In the genomic region with DNA sequence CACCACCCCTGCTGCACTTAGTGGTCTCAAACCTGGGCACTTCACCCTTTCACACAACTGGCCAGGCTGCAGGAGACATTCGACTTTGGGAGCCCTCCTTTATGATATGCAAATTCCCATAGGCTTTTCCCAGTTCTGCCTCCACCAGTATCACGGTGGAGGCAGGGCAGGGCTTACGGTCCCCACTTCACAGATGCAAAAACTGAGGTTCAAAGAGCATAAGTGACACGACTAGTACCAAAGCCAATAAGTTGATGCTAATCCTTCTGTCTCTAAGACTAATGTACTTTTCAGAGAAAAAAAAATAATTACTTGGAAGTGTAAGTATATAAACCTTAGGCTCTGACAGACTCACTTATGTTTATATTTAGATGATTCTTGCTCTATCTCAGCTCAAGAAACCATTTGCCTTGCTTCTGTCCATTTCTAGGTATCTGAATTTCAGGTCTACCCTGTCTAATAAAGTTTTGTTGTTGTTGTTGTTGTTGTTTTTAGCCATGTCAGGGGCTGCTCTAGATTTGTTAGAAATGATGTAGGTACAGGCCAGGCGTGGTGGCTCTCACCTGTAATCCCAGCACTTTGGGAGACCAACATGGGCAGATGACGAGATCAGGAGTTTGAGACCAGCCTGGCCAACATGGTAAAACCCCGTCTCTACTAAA, we compare ENCODE assay signal across 1 cellular context.
TF ChIP-seq lines count a peak whose summit lies in the region.

No MANE protein-coding gene starts in this region.

TF ChIP-seq in K562, 482 proteins besides CTCF, POLR2A, EP300 and RAD21:
- TF ChIP-seq ZEB2 (IDR thresholded peaks at IDR 0.05): no peak
- peak; percentile 49; the same call in 1 of the 2 replicates for TF ChIP-seq BCOR (IDR thresholded peaks at IDR 0.05)
- TF ChIP-seq ZNF23 (CRISPR knock-in tag; IDR thresholded peaks at IDR 0.05): no peak
- TF ChIP-seq KDM1A (IDR thresholded peaks at IDR 0.05): peak in 1 of 2 experiments; percentile 44; a peak in 1 of 4 replicates
- TF ChIP-seq, protein P1, sequence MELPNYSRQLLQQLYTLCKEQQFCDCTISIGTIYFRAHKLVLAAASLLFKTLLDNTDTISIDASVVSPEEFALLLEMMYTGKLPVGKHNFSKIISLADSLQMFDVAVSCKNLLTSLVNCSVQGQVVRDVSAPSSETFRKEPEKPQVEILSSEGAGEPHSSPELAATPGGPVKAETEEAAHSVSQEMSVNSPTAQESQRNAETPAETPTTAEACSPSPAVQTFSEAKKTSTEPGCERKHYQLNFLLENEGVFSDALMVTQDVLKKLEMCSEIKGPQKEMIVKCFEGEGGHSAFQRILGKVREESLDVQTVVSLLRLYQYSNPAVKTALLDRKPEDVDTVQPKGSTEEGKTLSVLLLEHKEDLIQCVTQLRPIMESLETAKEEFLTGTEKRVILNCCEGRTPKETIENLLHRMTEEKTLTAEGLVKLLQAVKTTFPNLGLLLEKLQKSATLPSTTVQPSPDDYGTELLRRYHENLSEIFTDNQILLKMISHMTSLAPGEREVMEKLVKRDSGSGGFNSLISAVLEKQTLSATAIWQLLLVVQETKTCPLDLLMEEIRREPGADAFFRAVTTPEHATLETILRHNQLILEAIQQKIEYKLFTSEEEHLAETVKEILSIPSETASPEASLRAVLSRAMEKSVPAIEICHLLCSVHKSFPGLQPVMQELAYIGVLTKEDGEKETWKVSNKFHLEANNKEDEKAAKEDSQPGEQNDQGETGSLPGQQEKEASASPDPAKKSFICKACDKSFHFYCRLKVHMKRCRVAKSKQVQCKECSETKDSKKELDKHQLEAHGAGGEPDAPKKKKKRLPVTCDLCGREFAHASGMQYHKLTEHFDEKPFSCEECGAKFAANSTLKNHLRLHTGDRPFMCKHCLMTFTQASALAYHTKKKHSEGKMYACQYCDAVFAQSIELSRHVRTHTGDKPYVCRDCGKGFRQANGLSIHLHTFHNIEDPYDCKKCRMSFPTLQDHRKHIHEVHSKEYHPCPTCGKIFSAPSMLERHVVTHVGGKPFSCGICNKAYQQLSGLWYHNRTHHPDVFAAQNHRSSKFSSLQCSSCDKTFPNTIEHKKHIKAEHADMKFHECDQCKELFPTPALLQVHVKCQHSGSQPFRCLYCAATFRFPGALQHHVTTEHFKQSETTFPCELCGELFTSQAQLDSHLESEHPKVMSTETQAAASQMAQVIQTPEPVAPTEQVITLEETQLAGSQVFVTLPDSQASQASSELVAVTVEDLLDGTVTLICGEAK (IDR thresholded peaks at IDR 0.05): peak; percentile 91
- TF ChIP-seq, protein P1 (CRISPR knock-in tag; IDR thresholded peaks at IDR 0.05): peak; percentile 59; the same call in 1 of the 2 replicates
- TF ChIP-seq RBM25 (IDR thresholded peaks at IDR 0.05; ENCODE audit: low read depth, low read length, severe bottlenecking): peak; percentile 80
TF ChIP-seq in K562: peak in this region for 4.
